Comparison of ENCODE assay signal across 8 cellular contexts in the genomic region with DNA sequence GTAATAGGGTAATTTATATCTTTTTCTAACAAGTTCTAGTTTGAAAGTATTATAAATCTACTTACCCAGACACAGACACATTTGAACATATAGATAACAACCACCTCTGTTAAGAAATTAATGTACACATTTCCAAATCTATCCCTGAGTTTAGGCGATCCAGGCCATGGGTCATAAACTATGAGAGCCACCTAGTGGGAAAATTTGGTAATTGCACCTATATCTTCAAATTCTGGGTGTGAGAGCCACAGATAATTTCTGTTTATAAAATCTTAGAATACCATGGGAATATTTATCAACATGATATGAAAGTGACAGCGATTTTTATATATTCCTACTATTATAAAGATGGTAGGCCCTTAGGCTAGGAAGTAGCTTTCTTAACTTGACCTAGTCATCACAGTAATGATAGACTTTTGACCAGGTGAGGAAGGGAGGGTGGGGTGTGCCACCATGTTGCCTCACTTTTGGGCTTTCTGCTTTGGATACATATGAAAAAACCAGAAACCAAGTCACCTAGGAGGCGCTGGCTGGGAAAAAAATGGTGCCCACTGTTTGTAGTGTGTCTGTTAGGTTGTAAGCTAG. TPM values are rescaled to one million over a fixed set of nuclear protein-coding genes. Genes with fewer than 3 reads are reported as not detected.
DNase-seq lines count a peak whose midpoint lies in the region; ATAC-seq and TF ChIP-seq lines count a peak whose summit lies in the region.

No MANE protein-coding gene starts in this region.

- H3K27ac Mint-ChIP-seq in T-helper 17 cell: no peak overlapping the region

- peak; percentile 58 for ATAC-seq in GM18502 (IDR thresholded peaks at IDR 0.05; ENCODE audit: poor library complexity, unreplicated experiment)
- ATAC-seq in T-helper 17 cell: peak; percentile 42
- ATAC-seq in foreskin keratinocyte: peak; percentile 23
- no peak for ATAC-seq in HG03045 (IDR thresholded peaks at IDR 0.05; ENCODE audit: unreplicated experiment)
- no peak for ATAC-seq in GM18858 (IDR thresholded peaks at IDR 0.05; ENCODE audit: unreplicated experiment)

- H3K9ac ChIP-seq in BLaER1 treated with 17β-estradiol and CSF1 and Interleukin-3, amounts not matched to agents 10 nM and 100 nM: no peak overlapping the region
- H3K9ac ChIP-seq in MM.1S (ENCODE audit: low read length): no peak overlapping the region

- peaks cover 0 to 10% (median 0%) of the 10 kb centered on the region in 11 experiments; a peak in 3 of 22 replicates for H3K36me3 ChIP-seq in BLaER1 treated with 17β-estradiol and CSF1 and Interleukin-3, amounts not matched to agents 10 nM and 100 nM
- H3K36me3 ChIP-seq in MM.1S (replicated peaks; ENCODE audit: insufficient read depth, low read length): no peaks in the 10 kb centered on the region
- H3K36me3 ChIP-seq in sigmoid colon: no peaks in the 10 kb centered on the region

- H3K4me1 ChIP-seq in BLaER1 treated with 17β-estradiol and CSF1 and Interleukin-3, amounts not matched to agents 10 nM and 100 nM: peaks cover 25 to 62% (median 43%) of the 10 kb centered on the region in 10 experiments
- no peaks in the 10 kb centered on the region for H3K4me1 ChIP-seq in MM.1S (ENCODE audit: low read length)
- H3K4me1 ChIP-seq in foreskin keratinocyte: peaks cover 12% of the 10 kb centered on the region
- peaks cover 0 to 8% (median 0%) of the 10 kb centered on the region in 4 donors for H3K4me1 ChIP-seq in sigmoid colon

- H3K27ac ChIP-seq in BLaER1 treated with 17β-estradiol and CSF1 and Interleukin-3, amounts not matched to agents 10 nM and 100 nM: no peak overlapping the region
- H3K27ac ChIP-seq in MM.1S (ENCODE audit: low read length): no peak overlapping the region
- H3K27ac ChIP-seq in foreskin keratinocyte: peak overlapping the region; percentile 73
- no peak overlapping the region for H3K27ac ChIP-seq in sigmoid colon

- H3K4me3 ChIP-seq in BLaER1 treated with 17β-estradiol and CSF1 and Interleukin-3, amounts not matched to agents 10 nM and 100 nM: no peak overlapping the region
- H3K4me3 ChIP-seq in MM.1S (ENCODE audit: low read length) (no peak overlapping the region), sigmoid colon (no peak overlapping the region)

- peaks cover 0 to 29% (median 8%) of the 10 kb centered on the region in 11 experiments; a peak in 14 of 22 replicates for H3K9me3 ChIP-seq in BLaER1 treated with 17β-estradiol and CSF1 and Interleukin-3, amounts not matched to agents 10 nM and 100 nM (replicated peaks in 1 of 11)
- H3K9me3 ChIP-seq in MM.1S (replicated peaks; ENCODE audit: insufficient read depth, low read length) (no peaks in the 10 kb centered on the region), T-helper 17 cell (ENCODE audit: control insufficient read depth, low read length, poor library complexity, severe bottlenecking) (no peaks in the 10 kb centered on the region), sigmoid colon (no peaks in the 10 kb centered on the region)

- intact Hi-C loops in sigmoid colon (cut with DNase I): loop anchor here (1.0 to 5.0 kb wide), 3 partner anchors 34 to 176 kb away; a partner anchor contains a TSS

- H3K4me2 ChIP-seq in BLaER1 treated with 17β-estradiol and CSF1 and Interleukin-3, amounts not matched to agents 10 nM and 100 nM: peak overlapping the region in 6 of 11 experiments; percentile 41 to 68 (median 55); a peak in 9 of 22 replicates
- no peak overlapping the region for H3K4me2 ChIP-seq in MM.1S (ENCODE audit: low read depth, low read length)

- no peaks in the 10 kb centered on the region for H3K27me3 ChIP-seq in BLaER1 treated with 17β-estradiol and CSF1 and Interleukin-3, amounts not matched to agents 10 nM and 100 nM
- no peaks in the 10 kb centered on the region for H3K27me3 ChIP-seq in MM.1S (replicated peaks; ENCODE audit: insufficient read depth, low read length)
- H3K27me3 ChIP-seq in foreskin keratinocyte: no peaks in the 10 kb centered on the region
- no peaks in the 10 kb centered on the region for H3K27me3 ChIP-seq in sigmoid colon

- WGBS in sigmoid colon, 2 donors: 3 to 13% methylated on average over 3 of the region's 3 CpGs

- no peaks in the 10 kb centered on the region for H3K79me2 ChIP-seq in MM.1S (ENCODE audit: low read length)

- peaks cover 6% of the 10 kb centered on the region for H3K36me3 Mint-ChIP-seq in T-helper 17 cell (ENCODE audit: low read depth)

- no peak for TF ChIP-seq EP300 in sigmoid colon (IDR thresholded peaks at IDR 0.05)

- TF ChIP-seq POLR2A in sigmoid colon (IDR thresholded peaks at IDR 0.05): no peak

- no peaks in the 10 kb centered on the region for H3F3A ChIP-seq in MM.1S (ENCODE audit: insufficient read depth, low read length)

- no peaks in the 10 kb centered on the region for H3K9me2 ChIP-seq in MM.1S (replicated peaks; ENCODE audit: insufficient read depth, low read length)

- H3K4me3 Mint-ChIP-seq in T-helper 17 cell: no peak overlapping the region

- no peaks in the 10 kb centered on the region for H4K20me1 ChIP-seq in BLaER1 treated with 17β-estradiol and CSF1 and Interleukin-3, amounts not matched to agents 10 nM and 100 nM
- H4K20me1 ChIP-seq in MM.1S (ENCODE audit: insufficient read depth, low read length): no peaks in the 10 kb centered on the region

- H2AFZ ChIP-seq in MM.1S (ENCODE audit: low read length): no peak overlapping the region

- peak; percentile 87 for TF ChIP-seq CTCF in MM.1S (IDR thresholded peaks at IDR 0.05; ENCODE audit: low read length)
- peak; percentile 85 for TF ChIP-seq CTCF in foreskin keratinocyte (conservative IDR thresholded peaks at IDR 0.05)
- peak; percentile 33 to 70 (median 62) for TF ChIP-seq CTCF in sigmoid colon (IDR thresholded peaks at IDR 0.05)

- peaks cover 11% of the 10 kb centered on the region for H3K4me1 Mint-ChIP-seq in T-helper 17 cell

- no peaks in the 10 kb centered on the region for H3K27me3 Mint-ChIP-seq in T-helper 17 cell

- peak; percentile 64 for DNase-seq in MM.1S
- DNase-seq in T-helper 17 cell: no peak
- DNase-seq in foreskin keratinocyte: peak in 1 of 2 donors; percentile 60
- DNase-seq in sigmoid colon: no peak

RNA-seq across cellular contexts. Expression of a gene that starts 8.0 kb away (rescaled TPM):
- total RNA-seq in T-helper 17 cell: 10 to 100 TPM in 1 of 2 donors, 1 to 10 TPM in 1; 9.4 to 19.7 TPM
- total RNA-seq in foreskin keratinocyte: 35.0 and 38.9 TPM in 2 replicates
- polyA plus RNA-seq in foreskin keratinocyte: 20.1 and 22.3 TPM in 2 replicates
- total RNA-seq in sigmoid colon: 1 to 10 TPM in 1 of 4 donors, under 1 TPM in 1, not detected in 2; 0.14 to 1.5 TPM
- 10 to 100 TPM in 1 of 3 donors, 1 to 10 TPM in 1, under 1 TPM in 1; 0.92 to 10.2 (median 4.2) TPM for polyA plus RNA-seq in sigmoid colon

RNA-seq across cellular contexts. Expression of a gene that starts 26.6 kb away (rescaled TPM):
- total RNA-seq in T-helper 17 cell: under 1 TPM; 0.60 to 0.80 TPM
- total RNA-seq in foreskin keratinocyte: not detected in 2 replicates
- polyA plus RNA-seq in foreskin keratinocyte: not detected in 2 replicates
- total RNA-seq in sigmoid colon: not detected
- polyA plus RNA-seq in sigmoid colon: not detected

RNA-seq across cellular contexts. Expression of a gene that starts 35.5 kb away (rescaled TPM):
- total RNA-seq in T-helper 17 cell (100 to 1,000 TPM; 151 to 165 TPM), foreskin keratinocyte (126 and 140 TPM in 2 replicates), sigmoid colon (100 to 1,000 TPM in 2 of 4 donors, 10 to 100 TPM in 2; 67.3 to 218 (median 120) TPM)
- polyA plus RNA-seq in foreskin keratinocyte (252 and 253 TPM in 2 replicates), sigmoid colon (10 to 100 TPM; 34.4 to 91.3 (median 46.8) TPM)

RNA-seq across cellular contexts. Expression of a gene that starts 54.1 kb away (rescaled TPM):
- total RNA-seq in T-helper 17 cell: under 1 TPM; 0.23 to 0.42 TPM
- total RNA-seq in foreskin keratinocyte: 0.18 and 0.20 TPM in 2 replicates
- polyA plus RNA-seq in foreskin keratinocyte: 0.07 and 0.11 TPM in 2 replicates
- 10 to 100 TPM in 1 of 4 donors, 1 to 10 TPM in 3; 6.4 to 15.7 (median 6.8) TPM for total RNA-seq in sigmoid colon
- polyA plus RNA-seq in sigmoid colon: 1 to 10 TPM in 1 of 3 donors, under 1 TPM in 2; under 0.01 to 2.0 (median under 0.01) TPM

Comparison
In these comparisons a context has a peak if more than half of its experiments do, and no peak if none do; other contexts are left out.
1. ATAC-seq: peak in GM18502 (single experiment), T-helper 17 cell (single experiment) and foreskin keratinocyte (single experiment); none in HG03045 (single experiment) and GM18858 (single experiment).
2. RNA of a gene that starts 8.0 kb away (total RNA-seq): 35.0 to 38.9 TPM in foreskin keratinocyte and 9.4 to 19.7 TPM in T-helper 17 cell; 0.14 to 1.5 TPM in sigmoid colon; every median in the first group is over 4 times any median in the second.
3. Peak in every context shown above with its lines, with median percentiles within 50 percentile points of each other: CTCF ChIP-seq.